In genomic region chr21:36839123-36839522, GRCh38 we compare ENCODE assay signal across 16 cellular contexts.
DNase-seq lines count a peak whose midpoint lies in the region; ATAC-seq and TF ChIP-seq lines count a peak whose summit lies in the region.
"Had no signal": no experiment of that assay in that cellular context is flagged by ENCODE, and none has a peak within 500 bp of the region (broad histone marks: within the 10 kb centered on the region; RNA-seq: fewer than 3 reads in every experiment).

No MANE protein-coding gene starts in this region.

- no TSS peak for BruUV-seq in IMR-90 (replicated peaks; lab: Mats Ljungman, UMichigan)

- H2AK5ac ChIP-seq in IMR-90 (ENCODE audit: low read depth, low read length) (0 out of 2 replicates have a peak overlapping the region, but pooled peaks have one; percentile 20), mesendoderm (ENCODE audit: low read length) (no peak overlapping the region)

- H3K27ac ChIP-seq in IMR-90 (ENCODE audit: insufficient read depth, low read length) (peak overlapping the region; percentile 6; the same call in 1 of the 2 replicates), mesendoderm (ENCODE audit: low read depth, low read length) (no peak overlapping the region)
- H3K27ac ChIP-seq: breast epithelium, lower lobe of right lung, VCaP had no signal

- H3K4me2 ChIP-seq in IMR-90 (ENCODE audit: low read depth, low read length) (peak overlapping the region; percentile 26; the same call in 1 of the 2 replicates), mesendoderm (ENCODE audit: low read length) (no peak overlapping the region)

- WGBS in IMR-90 (ENCODE audit: extremely low coverage in 2 of 2, insufficient read length in 1 of 2), 2 experiments, result no CpG with 5 or more reads among the region's 6 CpGs
- WGBS in mesendoderm (ENCODE audit: extremely low coverage, insufficient coverage, low lambda C conversion rate), result no CpG with 5 or more reads among the region's 6 CpGs

- CTCF ChIA-PET in IMR-90 (lab: Yijun Ruan, JAX), result no interaction called here

- intact Hi-C loops in IMR-90 (cut with micrococcal nuclease), result no loop called here

- POLR2A ChIA-PET in IMR-90 (lab: Charles Lee; ENCODE audit: unreplicated experiment), result no interaction called here

- peak overlapping the region; percentile 39 for H3K4ac ChIP-seq in IMR-90 (ENCODE audit: low read depth, low read length)
- no peak overlapping the region for H3K4ac ChIP-seq in mesendoderm (ENCODE audit: low read depth, low read length)

- no peaks in the 10 kb centered on the region for H3K79me2 ChIP-seq in mesendoderm (ENCODE audit: control insufficient read depth, insufficient read depth, low read length)

- dilution Hi-C loops in IMR-90 (cut with HindIII; ENCODE audit: low sequenced_read_pairs, unreplicated experiment), result no loop called here

- H3K36me3 ChIP-seq in IMR-90 (ENCODE audit: control insufficient read depth, insufficient read depth, low read length), result no peaks in the 10 kb centered on the region
- H3K36me3 ChIP-seq in mesendoderm (ENCODE audit: control insufficient read depth, insufficient read depth, low read length), result no peaks in the 10 kb centered on the region
- H3K36me3 ChIP-seq in MG63, result no peaks in the 10 kb centered on the region
- H3K36me3 ChIP-seq: breast epithelium, lower lobe of right lung had no signal

- H3K79me1 ChIP-seq in IMR-90 (ENCODE audit: low read depth in 1 of 2, low read length in 2 of 2), result peaks cover 0 to 14% of the 10 kb centered on the region in 2 experiments; a peak in 2 of 4 replicates
- no peaks in the 10 kb centered on the region for H3K79me1 ChIP-seq in mesendoderm (ENCODE audit: low read length)

- H3K4me3 ChIP-seq in IMR-90 (ENCODE audit: insufficient read depth, low read depth, low read length), result no peak overlapping the region
- H3K4me3 ChIP-seq in fibroblast of mammary gland (ENCODE audit: control insufficient read depth, low read depth, low read length), result no peak overlapping the region
- H3K4me3 ChIP-seq in skeletal muscle cell (ENCODE audit: low read depth, low read length), result no peak overlapping the region
- H3K4me3 ChIP-seq in mesendoderm (ENCODE audit: low read length), result no peak overlapping the region
- H3K4me3 ChIP-seq in MG63, result no peak overlapping the region
- H3K4me3 ChIP-seq: breast epithelium, lower lobe of right lung had no signal

- H3K9me3 ChIP-seq in IMR-90 (ENCODE audit: control insufficient read depth, insufficient read depth, low read length), result no peaks in the 10 kb centered on the region
- H3K9me3 ChIP-seq in MG63, result no peaks in the 10 kb centered on the region
- H3K9me3 ChIP-seq: breast epithelium, lower lobe of right lung had no signal

- peaks cover 5% of the 10 kb centered on the region for H3K9me1 ChIP-seq in IMR-90 (ENCODE audit: insufficient read depth, low read length)

- H3K9ac ChIP-seq in IMR-90 (ENCODE audit: low read depth, low read length), result no peak overlapping the region
- no peak overlapping the region for H3K9ac ChIP-seq in mesendoderm (ENCODE audit: low read length)

- H2BK20ac ChIP-seq in IMR-90 (ENCODE audit: low read depth, low read length), result peak overlapping the region; percentile 27; the same call in 1 of the 2 replicates

- no peak overlapping the region for H4K5ac ChIP-seq in IMR-90 (ENCODE audit: low read depth, low read length)
- no peak overlapping the region for H4K5ac ChIP-seq in mesendoderm (ENCODE audit: low read length)

- no peak overlapping the region for H2AK9ac ChIP-seq in IMR-90 (replicated peaks; ENCODE audit: low read depth, low read length, poor library complexity)

- H2BK5ac ChIP-seq in IMR-90 (ENCODE audit: low read depth, low read length, poor library complexity, severe bottlenecking), result peak overlapping the region; percentile 3
- H2BK5ac ChIP-seq in mesendoderm (ENCODE audit: low read length), result no peak overlapping the region

- 0 out of 2 replicates have a peak overlapping the region, but pooled peaks have one; percentile 5 for H3K23ac ChIP-seq in IMR-90 (ENCODE audit: low read depth, low read length)
- H3K23ac ChIP-seq in mesendoderm (ENCODE audit: low read length), result no peak overlapping the region

- H2BK120ac ChIP-seq in IMR-90 (ENCODE audit: low read depth, low read length) (peak overlapping the region; percentile 24), mesendoderm (ENCODE audit: low read depth, low read length) (no peak overlapping the region)

- no peak for TF ChIP-seq RAD21 in IMR-90 (IDR thresholded peaks at IDR 0.05; ENCODE audit: low read length)

- peak; percentile 91 for DNase-seq in IMR-90
- DNase-seq in SK-MEL-5 (ENCODE audit: low read depth, low spot score), result peak; percentile 27
- DNase-seq in fibroblast of mammary gland (ENCODE audit: low read depth), result peak; percentile 75
- DNase-seq in skeletal muscle cell (ENCODE audit: low read depth), result peak; percentile 34
- DNase-seq in mesendoderm, result no peak
- DNase-seq in MG63, result no peak
- DNase-seq: activated CD8-positive, alpha-beta memory T cell treated with anti-CD3 and anti-CD28 coated beads for 24 hours; activated gamma-delta T cell; CD8-positive, alpha-beta T cell; KG1; lower lobe of right lung; NCI-H1694 treated with DMSO at 0.1 percent for 48 hours; stimulated activated naive CD8-positive, alpha-beta T cell treated with anti-CD3 and anti-CD28 coated beads, Interleukin-15, amount 100 ng/mL, for 72 hours had no signal

- ATAC-seq in IMR-90 (ENCODE audit: low read depth) (peak; percentile 67), GM19328 (IDR thresholded peaks at IDR 0.05; ENCODE audit: unreplicated experiment) (no peak)
- ATAC-seq: CD8-positive, alpha-beta T cell; stimulated activated naive CD8-positive, alpha-beta T cell treated with anti-CD3 and anti-CD28 coated beads, Interleukin-15, amount 100 ng/mL, for 72 hours had no signal

- H3K4me1 ChIP-seq in IMR-90 (ENCODE audit: control insufficient read depth, insufficient read depth, low read length) (peaks cover 15% of the 10 kb centered on the region), mesendoderm (ENCODE audit: control insufficient read depth, low read depth, low read length) (no peaks in the 10 kb centered on the region)
- H3K4me1 ChIP-seq: breast epithelium had no signal

- no peak overlapping the region for H3K56ac ChIP-seq in IMR-90 (ENCODE audit: extremely low read depth, insufficient read depth, low read length)
- no peak overlapping the region for H3K56ac ChIP-seq in mesendoderm (ENCODE audit: low read length)

- H4K91ac ChIP-seq in IMR-90 (ENCODE audit: insufficient read depth, low read depth, low read length), result 0 out of 2 replicates have a peak overlapping the region, but pooled peaks have one; percentile 7

- peak overlapping the region; percentile 22; the same call in 1 of the 3 replicates for H2BK15ac ChIP-seq in IMR-90 (ENCODE audit: low read depth, low read length)
- no peak overlapping the region for H2BK15ac ChIP-seq in mesendoderm (replicated peaks; ENCODE audit: low read depth)

- H3K18ac ChIP-seq in IMR-90 (ENCODE audit: low read depth, low read length) (no peak overlapping the region; the same call in 1 of the 2 replicates), mesendoderm (ENCODE audit: low read length) (no peak overlapping the region)

- peaks cover 5% of the 10 kb centered on the region for H4K20me1 ChIP-seq in IMR-90 (ENCODE audit: insufficient read depth, low read length)

- no peaks in the 10 kb centered on the region for H3K27me3 ChIP-seq in IMR-90 (ENCODE audit: control insufficient read depth, insufficient read depth, low read length)
- H3K27me3 ChIP-seq in mesendoderm (ENCODE audit: insufficient read depth, low read length, poor library complexity), result no peaks in the 10 kb centered on the region
- H3K27me3 ChIP-seq in MG63, result no peaks in the 10 kb centered on the region
- H3K27me3 ChIP-seq: breast epithelium had no signal

- H3K14ac ChIP-seq in IMR-90 (replicated peaks; ENCODE audit: low read depth, low read length), result 0 out of 2 replicates have a peak overlapping the region, but pooled peaks have one; percentile 20

- TF ChIP-seq CTCF in IMR-90 (conservative IDR thresholded peaks at IDR 0.05; ENCODE audit: low read depth, low read length) (no peak), fibroblast of mammary gland (conservative IDR thresholded peaks at IDR 0.05; ENCODE audit: control insufficient read depth, insufficient read depth, low read depth, low read length) (no peak)

- in situ Hi-C loops in IMR-90 (cut with MboI; ENCODE audit: low sequenced_read_pairs), result no loop called here
- in situ Hi-C loops in SK-MEL-5 (cut with HindIII; ENCODE audit: low pct_unique_long_range_greater_than_20kb, low sequenced_read_pairs), result no loop called here

- peak overlapping the region in 1 of 2 experiments; percentile 37; a peak in 2 of 4 replicates for H4K8ac ChIP-seq in IMR-90 (ENCODE audit: low read depth in 2 of 2, low read length in 2 of 2)
- H4K8ac ChIP-seq in mesendoderm (ENCODE audit: low read depth, low read length), result no peak overlapping the region

- no peak for TF ChIP-seq POLR2A in IMR-90 (IDR thresholded peaks at IDR 0.05; ENCODE audit: low read depth, low read length)

- H2AFZ ChIP-seq in IMR-90 (replicated peaks; ENCODE audit: low read length, poor library complexity), result no peak overlapping the region

TF ChIP-seq in IMR-90, 13 proteins besides CTCF, POLR2A, EP300 and RAD21 (continues in another document):
- TF ChIP-seq MAFK (IDR thresholded peaks at IDR 0.05; ENCODE audit: low read depth, low read length), result peak; percentile 63
- TF ChIP-seq BHLHE40 (IDR thresholded peaks at IDR 0.05; ENCODE audit: low read depth, low read length), result peak; percentile 46
- no peak for TF ChIP-seq FOS (IDR thresholded peaks at IDR 0.05; ENCODE audit: low read depth, low read length)
- no peak for TF ChIP-seq CHD1 (IDR thresholded peaks at IDR 0.05; ENCODE audit: low read depth, low read length)
- TF ChIP-seq SMC3 (IDR thresholded peaks at IDR 0.05; ENCODE audit: low read depth, low read length), result no peak
- TF ChIP-seq MXI1 (IDR thresholded peaks at IDR 0.05; ENCODE audit: borderline replicate concordance, low read depth, low read length), result no peak
- no peak for TF ChIP-seq RFX5 (IDR thresholded peaks at IDR 0.05; ENCODE audit: low read depth, low read length)
- peak; percentile 53 for TF ChIP-seq USF2 (IDR thresholded peaks at IDR 0.05; ENCODE audit: low read depth, low read length)

Comparison
In these comparisons a context has a peak if more than half of its experiments do, and no peak if none do; other contexts are left out.
1. DNase-seq: peak in IMR-90 (single experiment), SK-MEL-5 (single experiment), fibroblast of mammary gland (single experiment) and skeletal muscle cell (single experiment); none in mesendoderm (single experiment) and MG63 (single experiment).